26 cellular contexts compared by ENCODE assay signal in the genomic region with DNA sequence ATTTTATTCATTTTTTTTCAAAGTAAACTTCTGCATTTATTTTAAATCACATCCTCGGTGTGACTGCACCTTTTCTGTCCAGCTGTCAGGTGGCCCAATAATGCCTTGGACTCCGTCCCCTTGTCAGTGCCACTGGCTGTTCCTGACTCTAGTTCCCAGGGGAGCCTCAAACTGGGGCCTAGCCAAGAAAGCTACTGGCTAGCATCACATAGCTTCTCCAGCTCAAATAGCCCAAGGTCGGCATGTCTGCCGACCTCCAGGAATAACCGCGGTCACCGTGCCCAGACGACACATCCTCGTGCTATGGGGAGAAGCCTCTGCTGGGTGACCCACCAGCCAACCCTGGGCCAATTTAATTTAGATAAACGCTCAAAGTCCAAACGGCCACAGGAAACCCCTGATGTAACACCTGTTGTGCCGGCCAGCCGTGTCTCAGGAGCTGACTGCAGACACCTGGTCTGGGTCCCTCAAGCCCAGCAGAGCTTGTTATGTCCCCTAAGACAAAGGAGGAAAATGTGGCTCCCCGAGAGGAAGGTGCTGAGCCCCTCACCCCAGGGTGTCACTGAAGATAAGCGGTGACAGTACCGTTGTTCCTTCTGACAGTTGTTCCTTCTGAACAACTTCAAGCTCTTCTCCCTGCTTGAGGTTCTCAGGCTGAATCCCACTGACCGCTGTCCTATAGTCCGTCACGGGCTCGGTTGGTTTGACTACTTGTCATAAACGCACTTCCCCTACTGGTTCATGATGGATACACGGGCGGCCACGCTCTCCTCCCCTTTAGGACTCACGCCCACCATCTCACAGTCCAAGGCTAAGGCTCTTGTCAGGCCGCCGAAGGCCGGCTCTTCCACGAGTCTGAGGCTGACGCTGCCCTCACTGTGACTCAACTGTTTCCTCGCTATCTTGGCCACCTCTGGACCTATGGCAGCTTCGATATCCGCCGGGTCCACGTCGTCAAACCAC.
DNase-seq lines count a peak whose midpoint lies in the region; ATAC-seq and TF ChIP-seq lines count a peak whose summit lies in the region.
"Had no signal": no experiment of that assay in that cellular context is flagged by ENCODE, and none has a peak within 500 bp of the region (broad histone marks: within the 10 kb centered on the region; RNA-seq: fewer than 3 reads in every experiment).

No MANE protein-coding gene starts in this region.

- H3K79me2 ChIP-seq in OCI-LY1 (ENCODE audit: insufficient read depth, low read length), result no peaks in the 10 kb centered on the region

- intact Hi-C loops in Right ventricle myocardium inferior (cut with DNase I), result no loop called here
- intact Hi-C loops in left ventricle myocardium inferior (cut with micrococcal nuclease), result no loop called here
- intact Hi-C loops in right lobe of liver (cut with DNase I), result no loop called here
- intact Hi-C loops in tibial artery (cut with DNase I; ENCODE audit: low total_unique reads), result no loop called here

- H2AFZ ChIP-seq in OCI-LY1 (ENCODE audit: low read length), result no peak overlapping the region

- WGBS in right lobe of liver (ENCODE audit: insufficient coverage, low coverage, low lambda C conversion rate, missing lambda C conversion rate), result 56% methylated on average over 17 of the region's 36 CpGs

- H3K9ac ChIP-seq in OCI-LY1 (ENCODE audit: low read length), result peak overlapping the region; percentile 28; the same call in 1 of the 2 replicates

- H3K4me3 ChIP-seq in left ventricle myocardium inferior, result no peak overlapping the region
- H3K4me3 ChIP-seq in OCI-LY1 (ENCODE audit: low read depth, low read length, poor library complexity, severe bottlenecking), result no peak overlapping the region
- no peak overlapping the region for H3K4me3 ChIP-seq in right lobe of liver
- H3K4me3 ChIP-seq in tibial artery, result no peak overlapping the region
- H3K4me3 ChIP-seq: body of pancreas, heart left ventricle had no signal

- H3K9me3 ChIP-seq in left ventricle myocardium inferior (replicated peaks) (peaks cover 31% of the 10 kb centered on the region), OCI-LY1 (ENCODE audit: low read length) (no peaks in the 10 kb centered on the region; the same call in 1 of the 2 replicates), right lobe of liver (no peaks in the 10 kb centered on the region), tibial artery (no peaks in the 10 kb centered on the region)
- H3K9me3 ChIP-seq: body of pancreas had no signal

- H3K27me3 ChIP-seq in left ventricle myocardium inferior (ENCODE audit: low read depth) (no peaks in the 10 kb centered on the region), OCI-LY1 (ENCODE audit: insufficient read depth, low read length) (no peaks in the 10 kb centered on the region), right lobe of liver (no peaks in the 10 kb centered on the region), tibial artery (no peaks in the 10 kb centered on the region)
- H3K27me3 ChIP-seq: body of pancreas, heart left ventricle had no signal

- no peaks in the 10 kb centered on the region for H4K20me1 ChIP-seq in OCI-LY1 (ENCODE audit: insufficient read depth, low read length)

- no peak for DNase-seq in Right ventricle myocardium inferior (ENCODE audit: missing footprints)
- DNase-seq in left ventricle myocardium inferior, result no peak
- peak in 2 of 3 donors; percentile 63 to 77 for DNase-seq in right lobe of liver
- peak; percentile 45 to 84 for DNase-seq in tibial artery
- DNase-seq in DMS153 (lab: John Stamatoyannopoulos, UW), result no peak
- DNase-seq in COLO668 (lab: John Stamatoyannopoulos, UW; ENCODE audit: unreplicated experiment), result no peak
- DNase-seq: activated CD8-positive, alpha-beta T cell treated with anti-CD3 and anti-CD28 coated beads for 36 hours; activated gamma-delta T cell treated with Interleukin-2 at 50 U/mL for 16 hours; body of pancreas; C1 segment of cervical spinal cord; Calu3; effector CD4-positive, alpha-beta T cell; naive B cell; NCI-H1417; NCI-H2081; NCI-H774; occipital lobe; retina; SHP77; stimulated activated CD4-positive, alpha-beta T cell treated with anti-CD3 and anti-CD28 coated beads, Interleukin-4, amount 100 ng/mL, for 4 hours; SW 1271; T1000 had no signal

- H3F3A ChIP-seq in OCI-LY1 (ENCODE audit: insufficient read depth, low read length), result peaks cover 21% of the 10 kb centered on the region

- H3K27ac ChIP-seq in left ventricle myocardium inferior (replicated peaks) (no peak overlapping the region), OCI-LY1 (ENCODE audit: low read depth, low read length, poor library complexity, severe bottlenecking) (peak overlapping the region; percentile 90), right lobe of liver (no peak overlapping the region), tibial artery (no peak overlapping the region)
- H3K27ac ChIP-seq: body of pancreas, heart left ventricle had no signal

- H3K4me1 ChIP-seq in left ventricle myocardium inferior (no peaks in the 10 kb centered on the region), OCI-LY1 (ENCODE audit: insufficient read depth, low read length, severe bottlenecking) (peaks cover 62% of the 10 kb centered on the region), right lobe of liver (peaks cover 0 to 5% (median 0%) of the 10 kb centered on the region in 4 donors), tibial artery (peaks cover 0 to 24% (median 17%) of the 10 kb centered on the region in 4 donors)
- H3K4me1 ChIP-seq: body of pancreas had no signal

- no peaks in the 10 kb centered on the region for H3K9me2 ChIP-seq in OCI-LY1 (ENCODE audit: low read depth, low read length)

- TF ChIP-seq CTCF in left ventricle myocardium inferior (IDR thresholded peaks at IDR 0.05; ENCODE audit: borderline replicate concordance), result no peak
- no peak for TF ChIP-seq CTCF in OCI-LY1 (IDR thresholded peaks at IDR 0.05; ENCODE audit: low read length)
- no peak for TF ChIP-seq CTCF in right lobe of liver (IDR thresholded peaks at IDR 0.05)
- TF ChIP-seq CTCF in tibial artery (IDR thresholded peaks at IDR 0.05), result no peak

- ATAC-seq in Right ventricle myocardium inferior (peak; percentile 37), right lobe of liver (peak; percentile 51 to 83 (median 70)), HG03135 (IDR thresholded peaks at IDR 0.05; ENCODE audit: unreplicated experiment) (no peak)
- ATAC-seq: activated CD8-positive, alpha-beta T cell treated with anti-CD3 and anti-CD28 coated beads for 36 hours; body of pancreas; left colon had no signal

- no peak for TF ChIP-seq POLR2A in right lobe of liver (IDR thresholded peaks at IDR 0.05)

- H3K36me3 ChIP-seq in left ventricle myocardium inferior, result no peaks in the 10 kb centered on the region
- H3K36me3 ChIP-seq in OCI-LY1 (ENCODE audit: insufficient read depth, low read length), result no peaks in the 10 kb centered on the region
- H3K36me3 ChIP-seq in right lobe of liver, result no peaks in the 10 kb centered on the region
- H3K36me3 ChIP-seq in tibial artery, result no peaks in the 10 kb centered on the region
- H3K36me3 ChIP-seq: heart left ventricle had no signal

- H3K4me2 ChIP-seq in OCI-LY1 (ENCODE audit: low read length), result peak overlapping the region; percentile 23

Comparison
In these comparisons a context has a peak if more than half of its experiments do, and no peak if none do; other contexts are left out.
1. DNase-seq: peak in right lobe of liver (2 of 3) and tibial artery (2 of 2); none in Right ventricle myocardium inferior (single experiment), left ventricle myocardium inferior (single experiment), DMS153 (single experiment) and COLO668 (single experiment).